2 cellular contexts compared by ENCODE assay signal in the genomic region with DNA sequence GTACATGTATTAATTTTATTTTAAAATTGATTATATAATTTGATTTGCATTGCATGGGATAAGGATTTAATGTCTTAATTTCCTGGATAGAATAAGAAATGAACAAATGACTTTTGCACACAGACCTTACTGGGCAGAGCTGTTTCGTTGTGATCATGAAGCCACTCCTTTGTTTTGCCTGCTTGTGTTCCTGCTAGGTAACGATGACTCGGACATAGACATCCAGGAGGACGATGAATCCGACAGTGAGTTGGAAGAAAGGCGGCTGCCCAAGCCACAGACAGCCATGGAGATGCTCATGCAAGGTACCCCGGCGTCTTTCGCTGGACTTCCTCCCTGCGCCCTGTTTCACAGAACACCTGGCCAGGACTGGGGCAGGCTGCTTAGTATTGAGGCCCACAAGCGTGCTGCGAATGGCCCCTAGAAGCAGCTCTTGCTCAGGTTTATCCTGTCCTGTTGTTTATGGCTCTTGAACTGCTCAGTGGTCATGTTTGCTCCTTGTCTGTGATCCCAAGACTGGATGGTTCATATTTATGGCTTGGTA.
TF ChIP-seq lines count a peak whose summit lies in the region.

No MANE protein-coding gene starts in this region.

TF ChIP-seq in GM23338, 12 proteins besides CTCF, POLR2A, EP300 and RAD21 (continues in another document):
- no peak for TF ChIP-seq NANOG (IDR thresholded peaks at IDR 0.05; ENCODE audit: borderline replicate concordance)
- TF ChIP-seq, protein P1, sequence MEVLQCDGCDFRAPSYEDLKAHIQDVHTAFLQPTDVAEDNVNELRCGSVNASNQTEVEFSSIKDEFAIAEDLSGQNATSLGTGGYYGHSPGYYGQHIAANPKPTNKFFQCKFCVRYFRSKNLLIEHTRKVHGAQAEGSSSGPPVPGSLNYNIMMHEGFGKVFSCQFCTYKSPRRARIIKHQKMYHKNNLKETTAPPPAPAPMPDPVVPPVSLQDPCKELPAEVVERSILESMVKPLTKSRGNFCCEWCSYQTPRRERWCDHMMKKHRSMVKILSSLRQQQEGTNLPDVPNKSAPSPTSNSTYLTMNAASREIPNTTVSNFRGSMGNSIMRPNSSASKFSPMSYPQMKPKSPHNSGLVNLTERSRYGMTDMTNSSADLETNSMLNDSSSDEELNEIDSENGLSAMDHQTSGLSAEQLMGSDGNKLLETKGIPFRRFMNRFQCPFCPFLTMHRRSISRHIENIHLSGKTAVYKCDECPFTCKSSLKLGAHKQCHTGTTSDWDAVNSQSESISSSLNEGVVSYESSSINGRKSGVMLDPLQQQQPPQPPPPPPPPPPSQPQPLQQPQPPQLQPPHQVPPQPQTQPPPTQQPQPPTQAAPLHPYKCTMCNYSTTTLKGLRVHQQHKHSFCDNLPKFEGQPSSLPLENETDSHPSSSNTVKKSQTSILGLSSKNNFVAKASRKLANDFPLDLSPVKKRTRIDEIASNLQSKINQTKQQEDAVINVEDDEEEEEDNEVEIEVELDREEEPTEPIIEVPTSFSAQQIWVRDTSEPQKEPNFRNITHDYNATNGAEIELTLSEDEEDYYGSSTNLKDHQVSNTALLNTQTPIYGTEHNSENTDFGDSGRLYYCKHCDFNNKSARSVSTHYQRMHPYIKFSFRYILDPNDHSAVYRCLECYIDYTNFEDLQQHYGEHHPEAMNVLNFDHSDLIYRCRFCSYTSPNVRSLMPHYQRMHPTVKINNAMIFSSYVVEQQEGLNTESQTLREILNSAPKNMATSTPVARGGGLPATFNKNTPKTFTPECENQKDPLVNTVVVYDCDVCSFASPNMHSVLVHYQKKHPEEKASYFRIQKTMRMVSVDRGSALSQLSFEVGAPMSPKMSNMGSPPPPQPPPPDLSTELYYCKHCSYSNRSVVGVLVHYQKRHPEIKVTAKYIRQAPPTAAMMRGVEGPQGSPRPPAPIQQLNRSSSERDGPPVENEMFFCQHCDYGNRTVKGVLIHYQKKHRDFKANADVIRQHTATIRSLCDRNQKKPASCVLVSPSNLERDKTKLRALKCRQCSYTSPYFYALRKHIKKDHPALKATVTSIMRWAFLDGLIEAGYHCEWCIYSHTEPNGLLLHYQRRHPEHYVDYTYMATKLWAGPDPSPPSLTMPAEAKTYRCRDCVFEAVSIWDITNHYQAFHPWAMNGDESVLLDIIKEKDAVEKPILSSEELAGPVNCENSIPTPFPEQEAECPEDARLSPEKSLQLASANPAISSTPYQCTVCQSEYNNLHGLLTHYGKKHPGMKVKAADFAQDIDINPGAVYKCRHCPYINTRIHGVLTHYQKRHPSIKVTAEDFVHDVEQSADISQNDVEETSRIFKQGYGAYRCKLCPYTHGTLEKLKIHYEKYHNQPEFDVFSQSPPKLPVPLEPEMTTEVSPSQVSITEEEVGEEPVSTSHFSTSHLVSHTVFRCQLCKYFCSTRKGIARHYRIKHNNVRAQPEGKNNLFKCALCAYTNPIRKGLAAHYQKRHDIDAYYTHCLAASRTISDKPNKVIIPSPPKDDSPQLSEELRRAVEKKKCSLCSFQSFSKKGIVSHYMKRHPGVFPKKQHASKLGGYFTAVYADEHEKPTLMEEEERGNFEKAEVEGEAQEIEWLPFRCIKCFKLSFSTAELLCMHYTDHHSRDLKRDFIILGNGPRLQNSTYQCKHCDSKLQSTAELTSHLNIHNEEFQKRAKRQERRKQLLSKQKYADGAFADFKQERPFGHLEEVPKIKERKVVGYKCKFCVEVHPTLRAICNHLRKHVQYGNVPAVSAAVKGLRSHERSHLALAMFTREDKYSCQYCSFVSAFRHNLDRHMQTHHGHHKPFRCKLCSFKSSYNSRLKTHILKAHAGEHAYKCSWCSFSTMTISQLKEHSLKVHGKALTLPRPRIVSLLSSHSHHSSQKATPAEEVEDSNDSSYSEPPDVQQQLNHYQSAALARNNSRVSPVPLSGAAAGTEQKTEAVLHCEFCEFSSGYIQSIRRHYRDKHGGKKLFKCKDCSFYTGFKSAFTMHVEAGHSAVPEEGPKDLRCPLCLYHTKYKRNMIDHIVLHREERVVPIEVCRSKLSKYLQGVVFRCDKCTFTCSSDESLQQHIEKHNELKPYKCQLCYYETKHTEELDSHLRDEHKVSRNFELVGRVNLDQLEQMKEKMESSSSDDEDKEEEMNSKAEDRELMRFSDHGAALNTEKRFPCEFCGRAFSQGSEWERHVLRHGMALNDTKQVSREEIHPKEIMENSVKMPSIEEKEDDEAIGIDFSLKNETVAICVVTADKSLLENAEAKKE (CRISPR knock-in tag; IDR thresholded peaks at IDR 0.05): no peak
- TF ChIP-seq EZH2 (IDR thresholded peaks at IDR 0.05; ENCODE audit: low read depth, unreplicated experiment): no peak
- TF ChIP-seq EZH2phosphoT487 (IDR thresholded peaks at IDR 0.05; ENCODE audit: unreplicated experiment): no peak
- no peak for TF ChIP-seq STAT1 (IDR thresholded peaks at IDR 0.05; ENCODE audit: unreplicated experiment)
- no peak for TF ChIP-seq POLR2AphosphoS5 (IDR thresholded peaks at IDR 0.05; ENCODE audit: low read depth)
- TF ChIP-seq ZNF114 (CRISPR knock-in tag; IDR thresholded peaks at IDR 0.05): no peak
- TF ChIP-seq REST (IDR thresholded peaks at IDR 0.05; ENCODE audit: unreplicated experiment): no peak
- no peak for TF ChIP-seq JUNB (IDR thresholded peaks at IDR 0.05; ENCODE audit: unreplicated experiment)

TF ChIP-seq in WTC11, 78 proteins besides CTCF, POLR2A, EP300 and RAD21:
- TF ChIP-seq GABPB1 (CRISPR knock-in tag; IDR thresholded peaks at IDR 0.05): no peak
- TF ChIP-seq, protein P2, sequence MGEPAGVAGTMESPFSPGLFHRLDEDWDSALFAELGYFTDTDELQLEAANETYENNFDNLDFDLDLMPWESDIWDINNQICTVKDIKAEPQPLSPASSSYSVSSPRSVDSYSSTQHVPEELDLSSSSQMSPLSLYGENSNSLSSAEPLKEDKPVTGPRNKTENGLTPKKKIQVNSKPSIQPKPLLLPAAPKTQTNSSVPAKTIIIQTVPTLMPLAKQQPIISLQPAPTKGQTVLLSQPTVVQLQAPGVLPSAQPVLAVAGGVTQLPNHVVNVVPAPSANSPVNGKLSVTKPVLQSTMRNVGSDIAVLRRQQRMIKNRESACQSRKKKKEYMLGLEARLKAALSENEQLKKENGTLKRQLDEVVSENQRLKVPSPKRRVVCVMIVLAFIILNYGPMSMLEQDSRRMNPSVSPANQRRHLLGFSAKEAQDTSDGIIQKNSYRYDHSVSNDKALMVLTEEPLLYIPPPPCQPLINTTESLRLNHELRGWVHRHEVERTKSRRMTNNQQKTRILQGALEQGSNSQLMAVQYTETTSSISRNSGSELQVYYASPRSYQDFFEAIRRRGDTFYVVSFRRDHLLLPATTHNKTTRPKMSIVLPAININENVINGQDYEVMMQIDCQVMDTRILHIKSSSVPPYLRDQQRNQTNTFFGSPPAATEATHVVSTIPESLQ (CRISPR knock-in tag; IDR thresholded peaks at IDR 0.05): no peak
- TF ChIP-seq, protein P3, sequence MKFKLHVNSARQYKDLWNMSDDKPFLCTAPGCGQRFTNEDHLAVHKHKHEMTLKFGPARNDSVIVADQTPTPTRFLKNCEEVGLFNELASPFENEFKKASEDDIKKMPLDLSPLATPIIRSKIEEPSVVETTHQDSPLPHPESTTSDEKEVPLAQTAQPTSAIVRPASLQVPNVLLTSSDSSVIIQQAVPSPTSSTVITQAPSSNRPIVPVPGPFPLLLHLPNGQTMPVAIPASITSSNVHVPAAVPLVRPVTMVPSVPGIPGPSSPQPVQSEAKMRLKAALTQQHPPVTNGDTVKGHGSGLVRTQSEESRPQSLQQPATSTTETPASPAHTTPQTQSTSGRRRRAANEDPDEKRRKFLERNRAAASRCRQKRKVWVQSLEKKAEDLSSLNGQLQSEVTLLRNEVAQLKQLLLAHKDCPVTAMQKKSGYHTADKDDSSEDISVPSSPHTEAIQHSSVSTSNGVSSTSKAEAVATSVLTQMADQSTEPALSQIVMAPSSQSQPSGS (CRISPR knock-in tag; IDR thresholded peaks at IDR 0.05; ENCODE audit: borderline replicate concordance, low read depth): no peak
- TF ChIP-seq SMAD4 (CRISPR knock-in tag; IDR thresholded peaks at IDR 0.05): no peak
- TF ChIP-seq SP1 (CRISPR knock-in tag; conservative IDR thresholded peaks at IDR 0.05): no peak
- no peak for TF ChIP-seq ZNF232 (CRISPR knock-in tag; IDR thresholded peaks at IDR 0.05)
- TF ChIP-seq, protein P4, sequence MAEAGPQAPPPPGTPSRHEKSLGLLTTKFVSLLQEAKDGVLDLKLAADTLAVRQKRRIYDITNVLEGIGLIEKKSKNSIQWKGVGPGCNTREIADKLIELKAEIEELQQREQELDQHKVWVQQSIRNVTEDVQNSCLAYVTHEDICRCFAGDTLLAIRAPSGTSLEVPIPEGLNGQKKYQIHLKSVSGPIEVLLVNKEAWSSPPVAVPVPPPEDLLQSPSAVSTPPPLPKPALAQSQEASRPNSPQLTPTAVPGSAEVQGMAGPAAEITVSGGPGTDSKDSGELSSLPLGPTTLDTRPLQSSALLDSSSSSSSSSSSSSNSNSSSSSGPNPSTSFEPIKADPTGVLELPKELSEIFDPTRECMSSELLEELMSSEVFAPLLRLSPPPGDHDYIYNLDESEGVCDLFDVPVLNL (CRISPR knock-in tag; IDR thresholded peaks at IDR 0.05; ENCODE audit: borderline replicate concordance, low read depth): no peak
- no peak for TF ChIP-seq ZNF396 (CRISPR knock-in tag; IDR thresholded peaks at IDR 0.05; ENCODE audit: borderline replicate concordance)
- no peak for TF ChIP-seq ZNF281 (CRISPR knock-in tag; IDR thresholded peaks at IDR 0.05)
- TF ChIP-seq CREM (CRISPR knock-in tag; IDR thresholded peaks at IDR 0.05): no peak
- no peak for TF ChIP-seq ATF1 (CRISPR knock-in tag; IDR thresholded peaks at IDR 0.05)
- TF ChIP-seq, protein P5, sequence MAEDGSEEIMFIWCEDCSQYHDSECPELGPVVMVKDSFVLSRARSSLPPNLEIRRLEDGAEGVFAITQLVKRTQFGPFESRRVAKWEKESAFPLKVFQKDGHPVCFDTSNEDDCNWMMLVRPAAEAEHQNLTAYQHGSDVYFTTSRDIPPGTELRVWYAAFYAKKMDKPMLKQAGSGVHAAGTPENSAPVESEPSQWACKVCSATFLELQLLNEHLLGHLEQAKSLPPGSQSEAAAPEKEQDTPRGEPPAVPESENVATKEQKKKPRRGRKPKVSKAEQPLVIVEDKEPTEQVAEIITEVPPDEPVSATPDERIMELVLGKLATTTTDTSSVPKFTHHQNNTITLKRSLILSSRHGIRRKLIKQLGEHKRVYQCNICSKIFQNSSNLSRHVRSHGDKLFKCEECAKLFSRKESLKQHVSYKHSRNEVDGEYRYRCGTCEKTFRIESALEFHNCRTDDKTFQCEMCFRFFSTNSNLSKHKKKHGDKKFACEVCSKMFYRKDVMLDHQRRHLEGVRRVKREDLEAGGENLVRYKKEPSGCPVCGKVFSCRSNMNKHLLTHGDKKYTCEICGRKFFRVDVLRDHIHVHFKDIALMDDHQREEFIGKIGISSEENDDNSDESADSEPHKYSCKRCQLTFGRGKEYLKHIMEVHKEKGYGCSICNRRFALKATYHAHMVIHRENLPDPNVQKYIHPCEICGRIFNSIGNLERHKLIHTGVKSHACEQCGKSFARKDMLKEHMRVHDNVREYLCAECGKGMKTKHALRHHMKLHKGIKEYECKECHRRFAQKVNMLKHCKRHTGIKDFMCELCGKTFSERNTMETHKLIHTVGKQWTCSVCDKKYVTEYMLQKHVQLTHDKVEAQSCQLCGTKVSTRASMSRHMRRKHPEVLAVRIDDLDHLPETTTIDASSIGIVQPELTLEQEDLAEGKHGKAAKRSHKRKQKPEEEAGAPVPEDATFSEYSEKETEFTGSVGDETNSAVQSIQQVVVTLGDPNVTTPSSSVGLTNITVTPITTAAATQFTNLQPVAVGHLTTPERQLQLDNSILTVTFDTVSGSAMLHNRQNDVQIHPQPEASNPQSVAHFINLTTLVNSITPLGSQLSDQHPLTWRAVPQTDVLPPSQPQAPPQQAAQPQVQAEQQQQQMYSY (CRISPR knock-in tag; IDR thresholded peaks at IDR 0.05): no peak
- no peak for TF ChIP-seq IRF2 (CRISPR knock-in tag; IDR thresholded peaks at IDR 0.05; ENCODE audit: borderline replicate concordance, low read depth)
- TF ChIP-seq ZNF423 (CRISPR knock-in tag; IDR thresholded peaks at IDR 0.05): no peak
- TF ChIP-seq ZNF671 (CRISPR knock-in tag; IDR thresholded peaks at IDR 0.05): no peak
- TF ChIP-seq SOX15 (CRISPR knock-in tag; IDR thresholded peaks at IDR 0.05): no peak
- TF ChIP-seq HMGA2 (CRISPR knock-in tag; IDR thresholded peaks at IDR 0.05): no peak
- TF ChIP-seq, protein P6, sequence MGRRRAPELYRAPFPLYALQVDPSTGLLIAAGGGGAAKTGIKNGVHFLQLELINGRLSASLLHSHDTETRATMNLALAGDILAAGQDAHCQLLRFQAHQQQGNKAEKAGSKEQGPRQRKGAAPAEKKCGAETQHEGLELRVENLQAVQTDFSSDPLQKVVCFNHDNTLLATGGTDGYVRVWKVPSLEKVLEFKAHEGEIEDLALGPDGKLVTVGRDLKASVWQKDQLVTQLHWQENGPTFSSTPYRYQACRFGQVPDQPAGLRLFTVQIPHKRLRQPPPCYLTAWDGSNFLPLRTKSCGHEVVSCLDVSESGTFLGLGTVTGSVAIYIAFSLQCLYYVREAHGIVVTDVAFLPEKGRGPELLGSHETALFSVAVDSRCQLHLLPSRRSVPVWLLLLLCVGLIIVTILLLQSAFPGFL (CRISPR knock-in tag; IDR thresholded peaks at IDR 0.05; ENCODE audit: borderline replicate concordance): no peak
- TF ChIP-seq ELF4 (CRISPR knock-in tag; IDR thresholded peaks at IDR 0.05; ENCODE audit: low read depth): no peak
- no peak for TF ChIP-seq EMX1 (CRISPR knock-in tag; IDR thresholded peaks at IDR 0.05)
